In the genomic region with DNA sequence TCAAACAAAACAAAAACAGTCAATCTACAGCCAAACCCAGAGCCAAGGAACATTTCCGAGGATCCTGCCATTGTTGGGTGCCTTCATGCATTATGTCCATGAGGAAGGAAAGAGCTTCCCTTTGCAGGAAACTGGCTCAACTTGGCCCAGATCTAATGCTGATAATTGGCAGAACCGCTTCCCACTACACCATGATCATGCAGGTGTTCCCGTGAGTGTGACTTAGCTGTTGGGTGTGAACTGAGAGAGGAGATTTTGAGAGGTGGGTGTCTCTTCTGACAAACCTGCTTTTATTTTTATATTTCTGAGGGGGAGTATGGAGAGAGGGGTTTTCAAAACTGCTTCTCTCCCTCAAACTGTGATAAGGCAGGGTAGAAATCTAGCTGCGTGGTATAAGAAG, we compare ENCODE assay signal across 14 cellular contexts. TPM values are rescaled to one million over a fixed set of nuclear protein-coding genes. Genes with fewer than 3 reads are reported as not detected.
A peak's percentile ranks its signal among the peaks of the same experiment; 100 is the strongest.
DNase-seq lines count a peak whose midpoint lies in the region; ATAC-seq and TF ChIP-seq lines count a peak whose summit lies in the region.
"Had no signal": no experiment of that assay in that cellular context is flagged by ENCODE, and none has a peak within 500 bp of the region (broad histone marks: within the 10 kb centered on the region; RNA-seq: fewer than 3 reads in every experiment).

No MANE protein-coding gene starts in this region.

- H3K9me3 ChIP-seq in suprapubic skin = no peaks in the 10 kb centered on the region
- H3K9me3 ChIP-seq: BLaER1 treated with 17β-estradiol and CSF1 and Interleukin-3, amounts not matched to agents 10 nM and 100 nM; Caco-2 had no signal

- H3K4me1 Mint-ChIP-seq in T-cell (peaks cover 14 to 17% (median 15%) of the 10 kb centered on the region in 3 donors), endothelial cell (ENCODE audit: unreplicated experiment) (peaks cover 11% of the 10 kb centered on the region)

- ATAC-seq in GM19395 (IDR thresholded peaks at IDR 0.05; ENCODE audit: unreplicated experiment) (peak; percentile 14), T-cell (replicated peaks in 1 of 4) (no peak), GM19397 (IDR thresholded peaks at IDR 0.05; ENCODE audit: unreplicated experiment) (no peak)

- H3K4me1 ChIP-seq in suprapubic skin = no peaks in the 10 kb centered on the region

- CTCF ChIA-PET in T-cell (lab: Charles Lee) = interaction anchor here (0.6 to 2.4 kb wide), 20 partner anchors 10 to 584 kb away, joined by 3 to 17 read pairs (median 5); a partner anchor contains a TSS

- peak overlapping the region; percentile 32 for H3K27ac ChIP-seq in suprapubic skin
- H3K27ac ChIP-seq: BLaER1 treated with 17β-estradiol and CSF1 and Interleukin-3, amounts not matched to agents 10 nM and 100 nM had no signal

- H3K4me3 Mint-ChIP-seq in T-cell (no peak overlapping the region), endothelial cell (ENCODE audit: unreplicated experiment) (peak overlapping the region; percentile 84)

- H3K27ac Mint-ChIP-seq in T-cell (peak overlapping the region; percentile 57 to 67), endothelial cell (ENCODE audit: unreplicated experiment) (peak overlapping the region; percentile 93)

- H3K27me3 ChIP-seq in suprapubic skin = no peaks in the 10 kb centered on the region
- H3K27me3 ChIP-seq: BLaER1 treated with 17β-estradiol and CSF1 and Interleukin-3, amounts not matched to agents 10 nM and 100 nM had no signal

- no peak overlapping the region for H3K4me3 ChIP-seq in suprapubic skin
- H3K4me3 ChIP-seq: BLaER1 treated with 17β-estradiol and CSF1 and Interleukin-3, amounts not matched to agents 10 nM and 100 nM; K562 had no signal

- H3K9me3 Mint-ChIP-seq in T-cell (no peaks in the 10 kb centered on the region), endothelial cell (ENCODE audit: unreplicated experiment) (no peaks in the 10 kb centered on the region)

- no peak for TF ChIP-seq POLR2A in suprapubic skin (IDR thresholded peaks at IDR 0.05)

- no peaks in the 10 kb centered on the region for H3K27me3 Mint-ChIP-seq in T-cell
- peaks cover 9% of the 10 kb centered on the region for H3K27me3 Mint-ChIP-seq in endothelial cell (ENCODE audit: unreplicated experiment)

- POLR2A ChIA-PET in T-cell (lab: Charles Lee) = interaction anchor here (0.6 to 1.0 kb wide), 3 partner anchors 48 to 1438 kb away, joined by 3 read pairs; no protein-coding TSS in a partner anchor

- H3K36me3 ChIP-seq in suprapubic skin = peaks cover 31% of the 10 kb centered on the region

- DNase-seq in T-cell (no peak), endothelial cell (ENCODE audit: low spot score) (no peak), suprapubic skin (ENCODE audit: low spot score in 2 of 2) (no peak), activated gamma-delta T cell (lab: John Stamatoyannopoulos, UW) (no peak), hypothalamus (lab: John Stamatoyannopoulos, UW) (no peak)
- DNase-seq: NCI-H1048, NCI-H524 treated with DMSO at 0.1 percent for 48 hours, SIG-M5 had no signal

- no peak for TF ChIP-seq EP300 in suprapubic skin (IDR thresholded peaks at IDR 0.05)

- no peak for TF ChIP-seq CTCF in endothelial cell (IDR thresholded peaks at IDR 0.05; ENCODE audit: unreplicated experiment)
- no peak for TF ChIP-seq CTCF in suprapubic skin (IDR thresholded peaks at IDR 0.05)

- 87% methylated on average over 3 of the region's 4 CpGs for whole genome bisulfite sequencing in suprapubic skin

- H3K36me3 Mint-ChIP-seq in T-cell = peaks cover 28% of the 10 kb centered on the region
- peaks cover 24% of the 10 kb centered on the region for H3K36me3 Mint-ChIP-seq in endothelial cell (ENCODE audit: low read depth, unreplicated experiment)

RNA-seq across cellular contexts. Expression of a gene that starts 14.6 kb away (rescaled TPM):
- total RNA-seq in T-cell (100 to 1,000 TPM in 3 of 5 donors, 10 to 100 TPM in 2; 61.2 to 129 (median 107) TPM), endothelial cell (ENCODE audit: unreplicated experiment) (2.6 TPM), suprapubic skin (1 to 10 TPM in 2 of 4 donors, not detected in 2; 2.7 to 3.8 TPM)

RNA-seq across cellular contexts. Expression of a gene that starts 20.1 kb away (rescaled TPM):
- total RNA-seq in T-cell (10 to 100 TPM; 26.2 to 54.6 (median 40.2) TPM), endothelial cell (ENCODE audit: unreplicated experiment) (48.6 TPM), suprapubic skin (10 to 100 TPM; 46.6 to 63.4 (median 52.9) TPM)

RNA-seq across cellular contexts. Expression of a gene that starts 26.8 kb away (rescaled TPM):
- total RNA-seq in T-cell = 100 to 1,000 TPM; 328 to 377 (median 362) TPM
- 89.7 TPM for total RNA-seq in endothelial cell (ENCODE audit: unreplicated experiment)
- 100 to 1,000 TPM in 1 of 4 donors, 10 to 100 TPM in 3; 37.6 to 101 (median 56.2) TPM for total RNA-seq in suprapubic skin

RNA-seq across cellular contexts. Expression of a gene that starts 27.0 kb away (rescaled TPM):
- total RNA-seq in T-cell (1 to 10 TPM in 3 of 5 donors, under 1 TPM in 2; 0.70 to 1.7 (median 1.3) TPM), endothelial cell (ENCODE audit: unreplicated experiment) (1.3 TPM), suprapubic skin (1 to 10 TPM in 1 of 4 donors, under 1 TPM in 3; 0.47 to 2.4 (median 0.57) TPM)
- total RNA-seq: HT1080 had no signal

RNA-seq across cellular contexts. Expression of a gene that starts 43.0 kb away (rescaled TPM):
- total RNA-seq in T-cell (10 to 100 TPM in 3 of 5 donors, 1 to 10 TPM in 2; 5.4 to 14.0 (median 10.5) TPM), endothelial cell (ENCODE audit: unreplicated experiment) (4.4 TPM), suprapubic skin (10 to 100 TPM; 14.1 to 18.3 (median 15.6) TPM)

Comparison
In these comparisons a context has a peak if more than half of its experiments do, and no peak if none do; other contexts are left out.
1. RNA of a gene that starts 14.6 kb away (total RNA-seq): 61.2 to 129 TPM in T-cell; 2.7 to 3.8 TPM in suprapubic skin and 2.6 TPM in endothelial cell (single experiment); every median in the first group is over 10 times any median in the second.